Comparison of ENCODE assay signal across 8 cellular contexts in the genomic region with DNA sequence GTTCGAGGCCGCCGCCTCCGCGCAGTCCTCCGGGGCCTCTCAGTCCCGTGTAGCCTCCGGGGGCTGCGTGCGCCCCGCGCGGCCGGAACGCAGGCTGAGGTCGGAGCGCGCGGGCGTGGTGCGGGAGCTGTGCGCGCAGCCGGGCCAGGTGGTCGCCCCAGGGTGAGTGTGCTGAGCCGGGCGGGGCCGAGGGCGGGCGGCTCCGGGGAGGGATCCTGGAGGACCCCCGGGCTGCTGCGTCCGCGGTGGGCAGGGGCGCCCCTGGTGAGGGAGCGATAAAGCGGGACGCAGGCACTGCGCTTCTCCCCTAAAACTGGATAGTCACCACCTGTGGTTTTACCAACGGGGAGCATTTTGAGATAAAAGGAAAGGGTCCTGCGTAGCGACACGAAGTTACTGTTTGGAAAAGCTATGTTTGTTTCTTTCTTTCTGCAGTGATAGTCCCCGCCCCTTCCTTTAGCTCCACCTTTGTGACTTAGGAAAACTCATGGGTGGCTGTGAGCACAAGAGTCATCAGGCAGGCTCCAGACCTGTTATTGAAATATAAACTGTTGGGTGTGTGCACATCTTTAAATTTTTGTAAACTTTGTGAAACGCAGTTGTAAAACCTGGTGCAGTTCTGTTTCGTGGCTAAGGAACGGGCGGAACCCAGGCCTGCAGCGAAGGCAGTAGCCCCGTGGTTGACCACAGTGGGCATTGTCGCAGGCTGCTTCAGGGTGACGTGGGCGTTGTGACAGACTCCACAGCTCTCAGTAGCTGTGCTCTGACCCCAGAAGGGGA. TPM values are rescaled to one million over a fixed set of nuclear protein-coding genes. Genes with fewer than 3 reads are reported as not detected.
A peak's percentile ranks its signal among the peaks of the same experiment; 100 is the strongest.
DNase-seq lines count a peak whose midpoint lies in the region; ATAC-seq and TF ChIP-seq lines count a peak whose summit lies in the region.

No MANE protein-coding gene starts in this region.

- peak overlapping the region; percentile 89 for H3K27ac ChIP-seq in endodermal cell (ENCODE audit: low read depth, low read length)
- peak overlapping the region; percentile 96 for H3K27ac ChIP-seq in naive thymus-derived CD4-positive, alpha-beta T cell (ENCODE audit: low read depth, low read length)
- H3K27ac ChIP-seq in uterus: peak overlapping the region; percentile 96 to 100

- H3K4me1 Mint-ChIP-seq in Calu3 (ENCODE audit: low read depth, unreplicated experiment) (no peaks in the 10 kb centered on the region), endodermal cell (peaks cover 52% of the 10 kb centered on the region)
- H3K4me1 Mint-ChIP-seq in activated CD4-positive, alpha-beta T cell treated with anti-CD3 and anti-CD28 coated beads, Interleukin-2, amount 10 ng/mL, durations not matched to agents 24 days and 14 days: peaks cover 65% of the 10 kb centered on the region
- peaks cover 43 to 78% (median 71%) of the 10 kb centered on the region in 7 donors for H3K4me1 Mint-ChIP-seq in naive thymus-derived CD4-positive, alpha-beta T cell

- peaks cover 10% of the 10 kb centered on the region for H3K36me3 ChIP-seq in endodermal cell (ENCODE audit: control insufficient read depth, insufficient read depth, low read length)
- peaks cover 0 to 7% (median 0%) of the 10 kb centered on the region in 3 experiments for H3K36me3 ChIP-seq in naive thymus-derived CD4-positive, alpha-beta T cell (ENCODE audit: control insufficient read depth in 2 of 3, insufficient read depth in 3 of 3, low read length in 3 of 3)
- H3K36me3 ChIP-seq in uterus: no peaks in the 10 kb centered on the region

- 9 to 18% methylated on average over 35 to 54 of the region's 54 CpGs for WGBS in endodermal cell (ENCODE audit: insufficient coverage in 1 of 2, insufficient read length in 1 of 2), 2 experiments

- no peaks in the 10 kb centered on the region for H3K27me3 ChIP-seq in endodermal cell (ENCODE audit: control insufficient read depth, insufficient read depth, low read length, poor library complexity, severe bottlenecking)
- H3K27me3 ChIP-seq in naive thymus-derived CD4-positive, alpha-beta T cell (ENCODE audit: control insufficient read depth in 2 of 2, insufficient read depth in 2 of 2, low read length in 2 of 2): no peaks in the 10 kb centered on the region
- H3K27me3 ChIP-seq in uterus: no peaks in the 10 kb centered on the region

- intact Hi-C loops in Calu3 (cut with micrococcal nuclease; ENCODE audit: unreplicated experiment): loop anchor here (2.0 kb wide), 1 partner anchor 281 kb away; no protein-coding TSS in a partner anchor
- intact Hi-C loops in activated CD4-positive, alpha-beta T cell treated with anti-CD3 and anti-CD28 coated beads, Interleukin-2, amount 10 ng/mL, durations not matched to agents 24 days and 14 days (cut with micrococcal nuclease): no loop called here
- intact Hi-C loops in naive thymus-derived CD4-positive, alpha-beta T cell (cut with micrococcal nuclease): no loop called here
- intact Hi-C loops in uterus (cut with DNase I; ENCODE audit: low total_unique reads): no loop called here

- peak overlapping the region; percentile 61 for H3K27ac Mint-ChIP-seq in Calu3 (ENCODE audit: unreplicated experiment)
- peak overlapping the region; percentile 93 for H3K27ac Mint-ChIP-seq in activated CD4-positive, alpha-beta T cell treated with anti-CD3 and anti-CD28 coated beads, Interleukin-2, amount 10 ng/mL, durations not matched to agents 24 days and 14 days
- H3K27ac Mint-ChIP-seq in endodermal cell: peak overlapping the region; percentile 87
- peak overlapping the region; percentile 62 to 95 (median 93) for H3K27ac Mint-ChIP-seq in naive thymus-derived CD4-positive, alpha-beta T cell

- CTCF ChIA-PET in Calu3 (lab: Charles Lee): no interaction called here
- CTCF ChIA-PET in naive thymus-derived CD4-positive, alpha-beta T cell (lab: Charles Lee): no interaction called here

- peak; percentile 20 for DNase-seq in Calu3
- peak; percentile 88 for DNase-seq in activated CD4-positive, alpha-beta T cell treated with anti-CD3 and anti-CD28 coated beads, Interleukin-2, amount 10 ng/mL, durations not matched to agents 24 days and 14 days
- DNase-seq in endodermal cell: peak; percentile 62
- peak in 7 of 9 donors; percentile 34 to 63 (median 56) for DNase-seq in naive thymus-derived CD4-positive, alpha-beta T cell
- no peak for DNase-seq in uterus
- DNase-seq in HK-2 (ENCODE audit: unreplicated experiment): no peak

- H3K4me3 Mint-ChIP-seq in Calu3 (ENCODE audit: low read depth, unreplicated experiment): peak overlapping the region; percentile 77
- peak overlapping the region; percentile 93 for H3K4me3 Mint-ChIP-seq in activated CD4-positive, alpha-beta T cell treated with anti-CD3 and anti-CD28 coated beads, Interleukin-2, amount 10 ng/mL, durations not matched to agents 24 days and 14 days
- H3K4me3 Mint-ChIP-seq in endodermal cell: peak overlapping the region; percentile 84
- peak overlapping the region; percentile 85 to 92 (median 89) for H3K4me3 Mint-ChIP-seq in naive thymus-derived CD4-positive, alpha-beta T cell

- H3K4me1 ChIP-seq in endodermal cell (ENCODE audit: control insufficient read depth, insufficient read depth, low read length): peaks cover 26% of the 10 kb centered on the region
- H3K4me1 ChIP-seq in naive thymus-derived CD4-positive, alpha-beta T cell (ENCODE audit: control insufficient read depth in 2 of 2, insufficient read depth in 2 of 2, low read length in 2 of 2): peaks cover 44 to 65% of the 10 kb centered on the region in 2 donors
- H3K4me1 ChIP-seq in uterus: peaks cover 0 to 14% of the 10 kb centered on the region in 2 donors

- H3K27me3 Mint-ChIP-seq in Calu3 (ENCODE audit: unreplicated experiment): no peaks in the 10 kb centered on the region
- peaks cover 4% of the 10 kb centered on the region for H3K27me3 Mint-ChIP-seq in activated CD4-positive, alpha-beta T cell treated with anti-CD3 and anti-CD28 coated beads, Interleukin-2, amount 10 ng/mL, durations not matched to agents 24 days and 14 days
- no peaks in the 10 kb centered on the region for H3K27me3 Mint-ChIP-seq in endodermal cell (ENCODE audit: insufficient read depth)
- H3K27me3 Mint-ChIP-seq in naive thymus-derived CD4-positive, alpha-beta T cell: peaks cover 0 to 3% (median 0%) of the 10 kb centered on the region in 5 donors

- POLR2A ChIA-PET in naive thymus-derived CD4-positive, alpha-beta T cell (lab: Charles Lee): interaction anchor here (0.8 to 2.1 kb wide), 3 partner anchors 157 to 308 kb away, joined by 3 to 6 read pairs (median 3); no protein-coding TSS in a partner anchor

- TF ChIP-seq CTCF in Calu3 (IDR thresholded peaks at IDR 0.05; ENCODE audit: unreplicated experiment) (no peak), LNCAP (IDR thresholded peaks at IDR 0.05) (peak; percentile 18; the same call in 1 of the 2 replicates), endodermal cell (conservative IDR thresholded peaks at IDR 0.05) (peak; percentile 59), uterus (IDR thresholded peaks at IDR 0.05) (no peak)

- ATAC-seq in GM21529 (IDR thresholded peaks at IDR 0.05; ENCODE audit: unreplicated experiment): peak; percentile 0
- ATAC-seq in naive thymus-derived CD4-positive, alpha-beta T cell: no peak

- H3K9me3 ChIP-seq in endodermal cell (ENCODE audit: control insufficient read depth, low read length) (no peaks in the 10 kb centered on the region), uterus (no peaks in the 10 kb centered on the region)
- H3K9me3 ChIP-seq in naive thymus-derived CD4-positive, alpha-beta T cell (ENCODE audit: control insufficient read depth in 2 of 3, low read length in 3 of 3): peaks cover 0 to 3% (median 0%) of the 10 kb centered on the region in 3 experiments

- TSS peak; percentile 45 for BruUV-seq in Calu3 (replicated peaks; lab: Mats Ljungman, UMichigan)

- H3K4me3 ChIP-seq in endodermal cell (ENCODE audit: low read length) (peak overlapping the region; percentile 96), uterus (peak overlapping the region; percentile 71 to 85)
- H3K4me3 ChIP-seq in naive thymus-derived CD4-positive, alpha-beta T cell (ENCODE audit: low read length): peak overlapping the region; percentile 94

- no peak for TF ChIP-seq POLR2A in uterus (IDR thresholded peaks at IDR 0.05)

- H3K9me3 Mint-ChIP-seq in Calu3 (ENCODE audit: low read depth, unreplicated experiment): no peaks in the 10 kb centered on the region
- H3K9me3 Mint-ChIP-seq in activated CD4-positive, alpha-beta T cell treated with anti-CD3 and anti-CD28 coated beads, Interleukin-2, amount 10 ng/mL, durations not matched to agents 24 days and 14 days: no peaks in the 10 kb centered on the region
- H3K9me3 Mint-ChIP-seq in endodermal cell: no peaks in the 10 kb centered on the region
- H3K9me3 Mint-ChIP-seq in naive thymus-derived CD4-positive, alpha-beta T cell: peaks cover 0 to 7% (median 0%) of the 10 kb centered on the region in 11 donors

- H3K9ac ChIP-seq in endodermal cell (ENCODE audit: extremely low read depth, low read length, poor library complexity, severe bottlenecking): peak overlapping the region; percentile 91

- H3K36me3 Mint-ChIP-seq in Calu3 (ENCODE audit: insufficient read depth, unreplicated experiment) (peaks cover 27% of the 10 kb centered on the region), endodermal cell (ENCODE audit: low read depth) (peaks cover 33% of the 10 kb centered on the region)
- peaks cover 37% of the 10 kb centered on the region for H3K36me3 Mint-ChIP-seq in activated CD4-positive, alpha-beta T cell treated with anti-CD3 and anti-CD28 coated beads, Interleukin-2, amount 10 ng/mL, durations not matched to agents 24 days and 14 days (ENCODE audit: low read depth)
- peaks cover 0 to 34% (median 5%) of the 10 kb centered on the region in 5 donors for H3K36me3 Mint-ChIP-seq in naive thymus-derived CD4-positive, alpha-beta T cell

RNA-seq across cellular contexts. Expression of a gene that starts 0.7 kb away (rescaled TPM):
- total RNA-seq in Calu3 (2022) (13.9 and 15.6 TPM in 2 replicates), endodermal cell (10 to 100 TPM; 29.8 to 35.6 TPM), uterus (10 to 100 TPM in 3 of 4 donors, 1 to 10 TPM in 1; 6.2 to 22.5 (median 20.4) TPM)
- total RNA-seq in activated CD4-positive, alpha-beta T cell treated with anti-CD3 and anti-CD28 coated beads, Interleukin-2, amount 10 ng/mL, durations not matched to agents 24 days and 14 days: 41.2 and 45.5 TPM in 2 replicates
- polyA plus RNA-seq in endodermal cell (2013, experiment 1 of 2): 21.1 TPM
- polyA plus RNA-seq in endodermal cell (2013, experiment 2 of 2): 18.8 TPM
- 10 to 100 TPM; 38.8 to 75.3 (median 41.2) TPM for total RNA-seq in naive thymus-derived CD4-positive, alpha-beta T cell
- polyA plus RNA-seq in naive thymus-derived CD4-positive, alpha-beta T cell: 10 to 100 TPM; 11.6 to 30.6 TPM

Comparison
In these comparisons a context has a peak if more than half of its experiments do, and no peak if none do; other contexts are left out.
1. DNase-seq: peak in Calu3 (single experiment), activated CD4-positive, alpha-beta T cell treated with anti-CD3 and anti-CD28 coated beads, Interleukin-2, amount 10 ng/mL, durations not matched to agents 24 days and 14 days (single experiment), endodermal cell (single experiment) and naive thymus-derived CD4-positive, alpha-beta T cell (7 of 9); none in uterus (0 of 2) and HK-2 (single experiment).
2. CTCF ChIP-seq: peak in LNCAP (single experiment) and endodermal cell (single experiment); none in Calu3 (single experiment) and uterus (0 of 4).
3. Peak in every context shown above with its lines, with median percentiles within 50 percentile points of each other: H3K27ac Mint-ChIP-seq, H3K4me3 Mint-ChIP-seq, H3K27ac ChIP-seq and H3K4me3 ChIP-seq.